22 cellular contexts compared by ENCODE assay signal in genomic region chr11:14899087-14899363, GRCh38. TPM values are rescaled to one million over a fixed set of nuclear protein-coding genes. Genes with fewer than 3 reads are reported as not detected.
DNase-seq lines count a peak whose midpoint lies in the region; ATAC-seq and TF ChIP-seq lines count a peak whose summit lies in the region.
"Had no signal": no experiment of that assay in that cellular context is flagged by ENCODE, and none has a peak within 500 bp of the region (broad histone marks: within the 10 kb centered on the region; RNA-seq: fewer than 3 reads in every experiment).

No MANE protein-coding gene starts in this region.

- intact Hi-C loops in left colon (cut with DNase I, micrococcal nuclease) = no loop called here

- H3K9me3 ChIP-seq in neuronal stem cell (replicated peaks in 1 of 2; ENCODE audit: control insufficient read depth in 2 of 2, insufficient read depth in 1 of 2, low read depth in 1 of 2, low read length in 2 of 2) = no peaks in the 10 kb centered on the region

- H3K4me2 ChIP-seq in neuronal stem cell (ENCODE audit: insufficient read depth, low read length, poor library complexity, severe bottlenecking) = no peak overlapping the region
- H3K4me2 ChIP-seq: PC-9 had no signal

- H3K23ac ChIP-seq in neuronal stem cell (ENCODE audit: low read depth, low read length, poor library complexity) = no peak overlapping the region

- H3K27ac ChIP-seq in 22Rv1 = 0 out of 2 replicates have a peak overlapping the region, but pooled peaks have one; percentile 2
- H3K27ac ChIP-seq in VCaP = peak overlapping the region; percentile 18; the same call in 1 of the 2 replicates
- no peak overlapping the region for H3K27ac ChIP-seq in neuronal stem cell (replicated peaks; ENCODE audit: low read length)
- H3K27ac ChIP-seq: C4-2B, PC-9 had no signal

- no peaks in the 10 kb centered on the region for H3K79me1 ChIP-seq in neuronal stem cell (ENCODE audit: low read depth, low read length)

- H2BK120ac ChIP-seq in neuronal stem cell (ENCODE audit: low read depth, low read length) = no peak overlapping the region

- no peak overlapping the region for H2AK5ac ChIP-seq in neuronal stem cell (ENCODE audit: low read depth, low read length)

- no peak for TF ChIP-seq CTCF in 22Rv1 (IDR thresholded peaks at IDR 0.05)
- TF ChIP-seq CTCF in VCaP (conservative IDR thresholded peaks at IDR 0.05) = no peak

- no peaks in the 10 kb centered on the region for H3K36me3 ChIP-seq in neuronal stem cell (replicated peaks in 1 of 2; ENCODE audit: control insufficient read depth in 2 of 2, insufficient read depth in 2 of 2, low read length in 2 of 2)

- H3K27me3 ChIP-seq in neuronal stem cell (ENCODE audit: control insufficient read depth in 3 of 3, insufficient read depth in 3 of 3, low read depth in 1 of 3, low read length in 3 of 3) = no peaks in the 10 kb centered on the region

- no peak overlapping the region for H3K4me3 ChIP-seq in neuronal stem cell (ENCODE audit: low read length in 2 of 2)
- H3K4me3 ChIP-seq: PC-9 had no signal

- no peak overlapping the region for H2BK5ac ChIP-seq in neuronal stem cell (ENCODE audit: low read length)

- H2AFZ ChIP-seq in neuronal stem cell (ENCODE audit: low read length) = peak overlapping the region; percentile 36
- H2AFZ ChIP-seq: PC-9 had no signal

- H4K8ac ChIP-seq in neuronal stem cell (ENCODE audit: low read depth, low read length) = no peak overlapping the region

- H3K4me1 ChIP-seq in neuronal stem cell (ENCODE audit: control insufficient read depth in 2 of 2, insufficient read depth in 1 of 2, low read depth in 1 of 2, low read length in 2 of 2) = no peaks in the 10 kb centered on the region

- H2BK15ac ChIP-seq in neuronal stem cell (ENCODE audit: low read length) = no peak overlapping the region

- no peak overlapping the region for H3K9ac ChIP-seq in neuronal stem cell (ENCODE audit: low read depth, low read length, poor library complexity)

- peak; percentile 82 for ATAC-seq in left colon
- no peak for ATAC-seq in GM19023 (IDR thresholded peaks at IDR 0.05; ENCODE audit: unreplicated experiment)

- H3K4ac ChIP-seq in neuronal stem cell (ENCODE audit: low read length) = no peak overlapping the region

- WGBS in neuronal stem cell (ENCODE audit: extremely low coverage in 2 of 2, insufficient read length in 2 of 2, insufficient replicate concordance in 1 of 2), 2 donors = no CpG with 5 or more reads among the region's 1 CpG

- DNase-seq in left colon (no peak), neuronal stem cell (ENCODE audit: low spot score) (no peak), T-helper 2 cell (no peak), NCI-H1417 treated with DMSO at 0.1 percent for 48 hours (lab: John Stamatoyannopoulos, UW) (no peak)
- DNase-seq: Calu3; CD8-positive, alpha-beta memory T cell; DMS153; GDM1; H7; KG1; NCI-H1092 treated with DMSO at 0.1 percent for 48 hours; NCI-H146; NCI-H2029; NCI-H2227 treated with DMSO at 0.1 percent for 48 hours; NCI-H510A; PC-9; RPMI8226; SHP77 had no signal

- no peak overlapping the region for H3K18ac ChIP-seq in neuronal stem cell (ENCODE audit: low read length)

- H4K91ac ChIP-seq in neuronal stem cell (ENCODE audit: low read depth, low read length, poor library complexity) = no peak overlapping the region

- no peak overlapping the region for H3K14ac ChIP-seq in neuronal stem cell (ENCODE audit: low read length)

- H2BK12ac ChIP-seq in neuronal stem cell (ENCODE audit: low read length) = no peak overlapping the region

RNA-seq across cellular contexts. Expression of gene CYP2R1, which starts 7.0 kb away (rescaled TPM):
- total RNA-seq in left colon = 10 to 100 TPM; 19.1 to 21.8 TPM
- polyA plus RNA-seq in neuronal stem cell (2013, experiment 1 of 2) = 23.5 TPM
- polyA plus RNA-seq in neuronal stem cell (2013, experiment 2 of 2) = 25.4 TPM
